8 cellular contexts compared by ENCODE assay signal in the genomic region with DNA sequence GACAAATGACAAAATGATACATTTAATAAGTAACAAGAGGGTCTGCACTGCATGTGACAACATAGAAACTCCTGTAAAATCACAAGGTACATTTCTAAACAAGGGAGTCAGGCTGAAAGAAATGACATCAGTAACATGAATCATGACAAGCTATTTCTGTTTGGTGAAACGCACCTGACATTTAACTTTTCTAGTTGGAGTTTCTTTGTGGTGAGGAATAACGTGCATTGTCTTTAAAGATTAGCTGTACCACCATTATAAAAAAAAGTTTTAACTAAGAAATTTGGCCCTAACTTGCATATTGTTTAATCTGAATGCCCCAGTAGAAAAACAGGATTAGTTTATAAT.
DNase-seq lines count a peak whose midpoint lies in the region; ATAC-seq and TF ChIP-seq lines count a peak whose summit lies in the region.

No MANE protein-coding gene starts in this region.

- POLR2A ChIA-PET in activated CD8-positive, alpha-beta T cell treated with anti-CD3 and anti-CD28 coated beads for 36 hours (lab: Charles Lee): no interaction called here

- intact Hi-C loops in activated CD8-positive, alpha-beta T cell treated with anti-CD3 and anti-CD28 coated beads for 36 hours (cut with micrococcal nuclease): no loop called here

- no peaks in the 10 kb centered on the region for H3K9me3 Mint-ChIP-seq in activated CD8-positive, alpha-beta memory T cell treated with anti-CD3 and anti-CD28 coated beads, Interleukin-2, amount 10 ng/mL, durations not matched to agents 7 days and 5 days (ENCODE audit: low read depth)
- no peaks in the 10 kb centered on the region for H3K9me3 Mint-ChIP-seq in activated CD8-positive, alpha-beta T cell treated with anti-CD3 and anti-CD28 coated beads for 36 hours
- no peaks in the 10 kb centered on the region for H3K9me3 Mint-ChIP-seq in stimulated activated naive B cell treated with anti-CD40 and anti-IgM and Interleukin-4, amounts not matched to agents 10 μg/mL and 1 μg/mL and 100 μg/mL, for 72 hours

- no peak for DNase-seq in activated CD8-positive, alpha-beta memory T cell treated with anti-CD3 and anti-CD28 coated beads, Interleukin-2, amount 10 ng/mL, durations not matched to agents 7 days and 5 days
- DNase-seq in activated CD8-positive, alpha-beta memory T cell treated with anti-CD3 and anti-CD28 coated beads, Interleukin-2, amount 50 U/mL, for 4 hours: no peak
- DNase-seq in activated CD8-positive, alpha-beta T cell treated with anti-CD3 and anti-CD28 coated beads for 36 hours: no peak
- DNase-seq in stimulated activated naive B cell treated with anti-CD40 and anti-IgM and Interleukin-4, amounts not matched to agents 10 μg/mL and 1 μg/mL and 100 μg/mL, for 72 hours: no peak
- DNase-seq in RPMI8226: no peak
- DNase-seq in D341Med (ENCODE audit: low spot score): no peak
- no peak for DNase-seq in DMS114 treated with DMSO at 0.1 percent for 48 hours (lab: John Stamatoyannopoulos, UW; ENCODE audit: unreplicated experiment)

- peak overlapping the region; percentile 59 for H3K4me3 Mint-ChIP-seq in activated CD8-positive, alpha-beta memory T cell treated with anti-CD3 and anti-CD28 coated beads, Interleukin-2, amount 10 ng/mL, durations not matched to agents 7 days and 5 days
- peak overlapping the region; percentile 45 for H3K4me3 Mint-ChIP-seq in activated CD8-positive, alpha-beta T cell treated with anti-CD3 and anti-CD28 coated beads for 36 hours
- peak overlapping the region in 1 of 2 donors; percentile 4 for H3K4me3 Mint-ChIP-seq in stimulated activated naive B cell treated with anti-CD40 and anti-IgM and Interleukin-4, amounts not matched to agents 10 μg/mL and 1 μg/mL and 100 μg/mL, for 72 hours

- H3K4me1 Mint-ChIP-seq in activated CD8-positive, alpha-beta memory T cell treated with anti-CD3 and anti-CD28 coated beads, Interleukin-2, amount 10 ng/mL, durations not matched to agents 7 days and 5 days: peaks cover 43% of the 10 kb centered on the region
- peaks cover 45% of the 10 kb centered on the region for H3K4me1 Mint-ChIP-seq in activated CD8-positive, alpha-beta T cell treated with anti-CD3 and anti-CD28 coated beads for 36 hours (ENCODE audit: low read depth)
- H3K4me1 Mint-ChIP-seq in stimulated activated naive B cell treated with anti-CD40 and anti-IgM and Interleukin-4, amounts not matched to agents 10 μg/mL and 1 μg/mL and 100 μg/mL, for 72 hours: peaks cover 11 to 29% of the 10 kb centered on the region in 2 donors

- peaks cover 24% of the 10 kb centered on the region for H3K36me3 Mint-ChIP-seq in activated CD8-positive, alpha-beta memory T cell treated with anti-CD3 and anti-CD28 coated beads, Interleukin-2, amount 10 ng/mL, durations not matched to agents 7 days and 5 days
- peaks cover 23% of the 10 kb centered on the region for H3K36me3 Mint-ChIP-seq in activated CD8-positive, alpha-beta T cell treated with anti-CD3 and anti-CD28 coated beads for 36 hours (ENCODE audit: low read depth)
- peaks cover 24 to 32% of the 10 kb centered on the region in 2 donors for H3K36me3 Mint-ChIP-seq in stimulated activated naive B cell treated with anti-CD40 and anti-IgM and Interleukin-4, amounts not matched to agents 10 μg/mL and 1 μg/mL and 100 μg/mL, for 72 hours

- H3K27ac Mint-ChIP-seq in activated CD8-positive, alpha-beta memory T cell treated with anti-CD3 and anti-CD28 coated beads, Interleukin-2, amount 10 ng/mL, durations not matched to agents 7 days and 5 days: peak overlapping the region; percentile 81
- peak overlapping the region; percentile 80 for H3K27ac Mint-ChIP-seq in activated CD8-positive, alpha-beta T cell treated with anti-CD3 and anti-CD28 coated beads for 36 hours
- peak overlapping the region; percentile 65 for H3K27ac Mint-ChIP-seq in stimulated activated naive B cell treated with anti-CD40 and anti-IgM and Interleukin-4, amounts not matched to agents 10 μg/mL and 1 μg/mL and 100 μg/mL, for 72 hours

- TF ChIP-seq CTCF in activated CD8-positive, alpha-beta T cell treated with anti-CD3 and anti-CD28 coated beads for 36 hours (IDR thresholded peaks at IDR 0.05): no peak

- peak; percentile 56 for ATAC-seq in activated CD8-positive, alpha-beta memory T cell treated with anti-CD3 and anti-CD28 coated beads, Interleukin-2, amount 10 ng/mL, durations not matched to agents 7 days and 5 days
- peak; percentile 34 for ATAC-seq in HG03025 (IDR thresholded peaks at IDR 0.05; ENCODE audit: low FRiP score, unreplicated experiment)
- ATAC-seq in activated CD8-positive, alpha-beta T cell treated with anti-CD3 and anti-CD28 coated beads for 36 hours: peak; percentile 71
- peak; percentile 41 to 73 for ATAC-seq in stimulated activated naive B cell treated with anti-CD40 and anti-IgM and Interleukin-4, amounts not matched to agents 10 μg/mL and 1 μg/mL and 100 μg/mL, for 72 hours (replicated peaks)

- CTCF ChIA-PET in activated CD8-positive, alpha-beta memory T cell treated with anti-CD3 and anti-CD28 coated beads, Interleukin-2, amount 10 ng/mL, durations not matched to agents 7 days and 5 days (lab: Charles Lee): no interaction called here
- CTCF ChIA-PET in activated CD8-positive, alpha-beta T cell treated with anti-CD3 and anti-CD28 coated beads for 36 hours (lab: Charles Lee): interaction anchor here (1.1 kb wide), 1 partner anchor 1504 kb away, joined by 3 read pairs; no protein-coding TSS in a partner anchor

- H3K27me3 Mint-ChIP-seq in activated CD8-positive, alpha-beta memory T cell treated with anti-CD3 and anti-CD28 coated beads, Interleukin-2, amount 10 ng/mL, durations not matched to agents 7 days and 5 days: no peaks in the 10 kb centered on the region
- no peaks in the 10 kb centered on the region for H3K27me3 Mint-ChIP-seq in activated CD8-positive, alpha-beta T cell treated with anti-CD3 and anti-CD28 coated beads for 36 hours
- no peaks in the 10 kb centered on the region for H3K27me3 Mint-ChIP-seq in stimulated activated naive B cell treated with anti-CD40 and anti-IgM and Interleukin-4, amounts not matched to agents 10 μg/mL and 1 μg/mL and 100 μg/mL, for 72 hours
